In the genomic region with DNA sequence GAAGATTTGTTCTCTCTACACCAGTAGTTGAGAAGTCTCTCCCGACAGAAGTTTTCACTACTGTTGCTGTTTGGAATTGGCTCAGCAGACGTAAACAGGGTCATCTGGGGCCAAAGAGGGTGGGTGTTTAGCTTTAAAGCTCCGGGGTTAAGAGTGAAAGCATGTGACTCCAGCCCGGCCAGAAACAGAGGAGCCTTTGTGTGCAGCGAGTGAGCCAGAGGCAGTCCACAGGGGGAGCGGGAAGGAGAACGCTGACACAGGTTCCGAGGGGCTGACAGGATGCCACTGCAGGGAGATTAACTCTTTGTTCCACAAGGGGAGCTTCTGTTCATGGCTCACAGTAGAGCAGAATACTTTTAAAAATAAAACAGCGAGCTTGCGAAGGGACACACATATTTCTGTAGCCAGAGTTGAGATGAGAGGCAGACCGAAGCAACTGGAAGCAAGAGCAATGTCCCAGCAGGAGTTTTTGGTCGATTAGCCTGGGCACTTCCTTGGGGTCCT, we compare ENCODE assay signal across 8 cellular contexts. TPM values are rescaled to one million over a fixed set of nuclear protein-coding genes. Genes with fewer than 3 reads are reported as not detected.
DNase-seq lines count a peak whose midpoint lies in the region; ATAC-seq and TF ChIP-seq lines count a peak whose summit lies in the region.

No MANE protein-coding gene starts in this region.

- H3K27ac ChIP-seq in substantia nigra (ENCODE audit: low read depth, low read length, poor library complexity, severe bottlenecking) = peak overlapping the region; percentile 80

- intact Hi-C loops in activated CD4-positive, alpha-beta T cell treated with anti-CD3 and anti-CD28 coated beads for 36 hours (cut with DNase I, micrococcal nuclease) = no loop called here

- POLR2A ChIA-PET in activated CD4-positive, alpha-beta T cell treated with anti-CD3 and anti-CD28 coated beads for 36 hours (lab: Charles Lee) = no interaction called here

- H3K9me3 Mint-ChIP-seq in activated CD4-positive, alpha-beta T cell treated with anti-CD3 and anti-CD28 coated beads for 36 hours (ENCODE audit: low read depth) = no peaks in the 10 kb centered on the region
- H3K9me3 Mint-ChIP-seq in endothelial cell (ENCODE audit: unreplicated experiment) (peaks cover 4% of the 10 kb centered on the region), memory B cell (no peaks in the 10 kb centered on the region)

- CTCF ChIA-PET in activated CD4-positive, alpha-beta T cell treated with anti-CD3 and anti-CD28 coated beads for 36 hours (lab: Charles Lee) = interaction anchor here (0.8 to 1.8 kb wide), 4 partner anchors 14 to 25 kb away, joined by 4 to 11 read pairs (median 4); no protein-coding TSS in a partner anchor

- H3K4me3 Mint-ChIP-seq in activated CD4-positive, alpha-beta T cell treated with anti-CD3 and anti-CD28 coated beads for 36 hours = peak overlapping the region; percentile 23
- H3K4me3 Mint-ChIP-seq in endothelial cell (ENCODE audit: unreplicated experiment) (peak overlapping the region; percentile 89), memory B cell (peak overlapping the region; percentile 53)

- peak; percentile 48 for ATAC-seq in activated CD4-positive, alpha-beta T cell treated with anti-CD3 and anti-CD28 coated beads for 36 hours
- ATAC-seq in memory B cell (ENCODE audit: low read depth) = no peak

- no peaks in the 10 kb centered on the region for H3K36me3 Mint-ChIP-seq in activated CD4-positive, alpha-beta T cell treated with anti-CD3 and anti-CD28 coated beads for 36 hours (ENCODE audit: low read depth)
- H3K36me3 Mint-ChIP-seq in endothelial cell (ENCODE audit: low read depth, unreplicated experiment) = peaks cover 4% of the 10 kb centered on the region
- H3K36me3 Mint-ChIP-seq in memory B cell = no peaks in the 10 kb centered on the region

- peak; percentile 42 for DNase-seq in activated CD4-positive, alpha-beta T cell treated with anti-CD3 and anti-CD28 coated beads for 36 hours
- DNase-seq in activated CD4-positive, alpha-beta T cell treated with anti-CD3 and anti-CD28 coated beads, Interleukin-2, amount 50 U/mL, for 1 hour = no peak
- DNase-seq in SHP77 treated with DMSO at 0.1 percent for 48 hours (lab: John Stamatoyannopoulos, UW) = peak; percentile 10
- peak; percentile 75 for DNase-seq in endothelial cell (ENCODE audit: low spot score)
- no peak for DNase-seq in memory B cell (ENCODE audit: low spot score in 2 of 2)
- DNase-seq in substantia nigra (lab: John Stamatoyannopoulos, UW) = peak; percentile 16 to 88 (median 76)
- no peak for DNase-seq in activated CD8-positive, alpha-beta memory T cell treated with anti-CD3 and anti-CD28 coated beads, Interleukin-2, amount 50 U/mL, for 4 hours
- no peak for DNase-seq in stimulated activated CD4-positive, alpha-beta T cell treated with anti-CD3 and anti-CD28 coated beads, Interleukin-4, amount 100 ng/mL, for 1 hour

- H3K27ac Mint-ChIP-seq in activated CD4-positive, alpha-beta T cell treated with anti-CD3 and anti-CD28 coated beads for 36 hours = peak overlapping the region; percentile 8
- H3K27ac Mint-ChIP-seq in endothelial cell (ENCODE audit: unreplicated experiment) (peak overlapping the region; percentile 99), memory B cell (peak overlapping the region; percentile 85)

- TF ChIP-seq CTCF in endothelial cell (IDR thresholded peaks at IDR 0.05; ENCODE audit: unreplicated experiment) = no peak

- peaks cover 23% of the 10 kb centered on the region for H3K27me3 Mint-ChIP-seq in activated CD4-positive, alpha-beta T cell treated with anti-CD3 and anti-CD28 coated beads for 36 hours
- H3K27me3 Mint-ChIP-seq in endothelial cell (ENCODE audit: unreplicated experiment) (peaks cover 10% of the 10 kb centered on the region), memory B cell (no peaks in the 10 kb centered on the region)

- peaks cover 43% of the 10 kb centered on the region for H3K4me1 Mint-ChIP-seq in activated CD4-positive, alpha-beta T cell treated with anti-CD3 and anti-CD28 coated beads for 36 hours
- peaks cover 67% of the 10 kb centered on the region for H3K4me1 Mint-ChIP-seq in endothelial cell (ENCODE audit: unreplicated experiment)
- peaks cover 41% of the 10 kb centered on the region for H3K4me1 Mint-ChIP-seq in memory B cell

RNA-seq across cellular contexts. Expression of gene BMF, which starts 26.9 kb away (rescaled TPM):
- total RNA-seq in activated CD4-positive, alpha-beta T cell treated with anti-CD3 and anti-CD28 coated beads for 36 hours = 1 to 10 TPM; 7.6 to 8.4 TPM
- 153 TPM for total RNA-seq in endothelial cell (ENCODE audit: unreplicated experiment)

RNA-seq across cellular contexts. Expression of gene SRP14, which starts 42.8 kb away (rescaled TPM):
- total RNA-seq in activated CD4-positive, alpha-beta T cell treated with anti-CD3 and anti-CD28 coated beads for 36 hours = 100 to 1,000 TPM; 124 to 157 TPM
- 235 TPM for total RNA-seq in endothelial cell (ENCODE audit: unreplicated experiment)

Comparison
In these comparisons a context has a peak if more than half of its experiments do, and no peak if none do; other contexts are left out.
1. DNase-seq: peak in activated CD4-positive, alpha-beta T cell treated with anti-CD3 and anti-CD28 coated beads for 36 hours (single experiment), SHP77 treated with DMSO at 0.1 percent for 48 hours (single experiment), endothelial cell (single experiment) and substantia nigra (49 of 49); none in activated CD4-positive, alpha-beta T cell treated with anti-CD3 and anti-CD28 coated beads, Interleukin-2, amount 50 U/mL, for 1 hour (single experiment), memory B cell (0 of 2), activated CD8-positive, alpha-beta memory T cell treated with anti-CD3 and anti-CD28 coated beads, Interleukin-2, amount 50 U/mL, for 4 hours (single experiment) and stimulated activated CD4-positive, alpha-beta T cell treated with anti-CD3 and anti-CD28 coated beads, Interleukin-4, amount 100 ng/mL, for 1 hour (single experiment).
2. H3K27ac Mint-ChIP-seq: peak in every context shown above with its lines; median percentile 99 in endothelial cell; 85 in memory B cell; 8 in activated CD4-positive, alpha-beta T cell treated with anti-CD3 and anti-CD28 coated beads for 36 hours.
3. H3K4me3 Mint-ChIP-seq: peak in every context shown above with its lines; median percentile 89 in endothelial cell; 53 in memory B cell; 23 in activated CD4-positive, alpha-beta T cell treated with anti-CD3 and anti-CD28 coated beads for 36 hours.
4. RNA of gene BMF, which starts 26.9 kb away (total RNA-seq): 153 TPM in endothelial cell (single experiment); 7.6 to 8.4 TPM in activated CD4-positive, alpha-beta T cell treated with anti-CD3 and anti-CD28 coated beads for 36 hours; every median in the first group is over 10 times any median in the second.